In the genomic region with DNA sequence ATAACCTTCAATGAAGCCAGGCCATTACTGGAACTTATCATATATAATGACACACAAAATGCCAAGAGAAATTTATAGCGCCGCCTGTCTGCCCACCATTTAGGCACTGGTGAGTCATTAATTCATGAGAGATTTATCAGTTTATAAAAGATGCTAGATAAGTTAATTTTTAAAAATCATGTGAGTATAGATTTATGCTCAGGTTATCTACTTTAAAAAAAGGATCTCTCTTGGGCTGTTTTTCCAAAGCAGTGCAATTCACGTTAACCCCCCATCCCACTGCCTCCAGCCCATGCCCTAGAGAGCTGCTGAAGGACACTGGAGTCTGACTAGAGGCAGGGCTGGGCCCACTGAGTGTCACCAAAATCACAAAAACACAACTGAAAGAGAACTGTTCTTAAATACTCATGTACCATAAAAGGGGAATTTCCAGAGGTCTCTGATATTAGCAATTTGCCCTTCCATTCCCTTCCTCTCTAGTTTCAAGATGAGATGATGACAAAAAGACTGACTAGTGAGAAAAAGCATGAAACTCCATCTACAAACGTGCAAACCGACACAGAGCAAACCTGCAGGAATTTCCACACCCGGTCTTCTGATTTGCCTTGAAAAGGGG, we compare ENCODE assay signal across 10 cellular contexts.
DNase-seq lines count a peak whose midpoint lies in the region; ATAC-seq and TF ChIP-seq lines count a peak whose summit lies in the region.
"Had no signal": no experiment of that assay in that cellular context is flagged by ENCODE, and none has a peak within 500 bp of the region (broad histone marks: within the 10 kb centered on the region; RNA-seq: fewer than 3 reads in every experiment).

No MANE protein-coding gene starts in this region.

- H3K27ac ChIP-seq in coronary artery = peak overlapping the region; percentile 70 to 78
- peak overlapping the region; percentile 60 to 72 for H3K27ac ChIP-seq in aorta (ENCODE audit: low read depth in 1 of 2, low read length in 2 of 2)

- H3K27me3 ChIP-seq in aorta (ENCODE audit: control insufficient read depth in 1 of 2, insufficient read depth in 2 of 2, low read length in 1 of 2) = no peaks in the 10 kb centered on the region

- ATAC-seq in aorta (ENCODE audit: low FRiP score) = no peak

- intact Hi-C loops in aorta (cut with DNase I) = loop anchor here in 1 of 2 donors (5.0 kb wide), 1 partner anchor 79 kb away; no protein-coding TSS in a partner anchor

- TF ChIP-seq POLR2A in erythroblast (IDR thresholded peaks at IDR 0.05; ENCODE audit: low read length) = no peak

- H3K4me1 ChIP-seq in aorta (ENCODE audit: control insufficient read depth in 1 of 2, insufficient read depth in 2 of 2, low read length in 2 of 2) = peaks cover 9 to 11% of the 10 kb centered on the region in 2 donors

- no peaks in the 10 kb centered on the region for H3K36me3 ChIP-seq in aorta (ENCODE audit: control insufficient read depth in 1 of 2, insufficient read depth in 2 of 2, low read length in 1 of 2)

- TF ChIP-seq CTCF in coronary artery (IDR thresholded peaks at IDR 0.05) = no peak

- DNase-seq in stimulated activated naive CD4-positive, alpha-beta T cell treated with Interleukin-2 at 50 U/mL for 16 hours (lab: John Stamatoyannopoulos, UW) = peak; percentile 52
- DNase-seq in stimulated activated naive CD4-positive, alpha-beta T cell (lab: John Stamatoyannopoulos, UW) = no peak
- peak; percentile 41 for DNase-seq in RPMI8226
- no peak for DNase-seq in coronary artery (ENCODE audit: low spot score)
- DNase-seq in aorta = no peak
- DNase-seq in NCI-H2107 treated with DMSO at 0.1 percent for 48 hours (lab: John Stamatoyannopoulos, UW; ENCODE audit: unreplicated experiment) = no peak
- no peak for DNase-seq in NCI-H187 treated with DMSO at 0.1 percent for 48 hours (lab: John Stamatoyannopoulos, UW)
- DNase-seq in erythroblast (lab: John Stamatoyannopoulos, UW) = no peak
- DNase-seq: foreskin melanocyte, nephron progenitor cell had no signal

- H3K9me3 ChIP-seq in aorta (ENCODE audit: control insufficient read depth, low read length) = no peaks in the 10 kb centered on the region

- H3K4me3 ChIP-seq in coronary artery = no peak overlapping the region
- no peak overlapping the region for H3K4me3 ChIP-seq in aorta (ENCODE audit: low read length in 2 of 2)

- WGBS in aorta, 2 donors = 23 to 37% methylated on average over 6 of the region's 6 CpGs

Comparison
In these comparisons a context has a peak if more than half of its experiments do, and no peak if none do; other contexts are left out.
1. DNase-seq: peak in stimulated activated naive CD4-positive, alpha-beta T cell treated with Interleukin-2 at 50 U/mL for 16 hours (single experiment) and RPMI8226 (single experiment); none in stimulated activated naive CD4-positive, alpha-beta T cell (0 of 6), coronary artery (single experiment), aorta (0 of 2), NCI-H2107 treated with DMSO at 0.1 percent for 48 hours (single experiment), NCI-H187 treated with DMSO at 0.1 percent for 48 hours (single experiment) and erythroblast (0 of 2).